In genomic region chr22:40660725-40661124, GRCh38 we compare ENCODE assay signal across 20 cellular contexts. TPM values are rescaled to one million over a fixed set of nuclear protein-coding genes. Genes with fewer than 3 reads are reported as not detected.
"Had no signal": no experiment of that assay in that cellular context is flagged by ENCODE, and none has a peak within 500 bp of the region (broad histone marks: within the 10 kb centered on the region; RNA-seq: fewer than 3 reads in every experiment).

No MANE protein-coding gene starts in this region.

- H3K9me3 ChIP-seq: colonic mucosa, neutrophil, thyroid gland, uterus had no signal

- DNase-seq: activated CD4-positive, alpha-beta T cell treated with anti-CD3 and anti-CD28 coated beads, Interleukin-2, amount 10 ng/mL, durations not matched to agents 24 days and 14 days; activated CD4-positive, CD25-positive, alpha-beta regulatory T cell; activated CD8-positive, alpha-beta memory T cell treated with anti-CD3 and anti-CD28 coated beads, Interleukin-2, amount 50 U/mL, for 4 hours; activated CD8-positive, alpha-beta T cell treated with anti-CD3 and anti-CD28 coated beads, Interleukin-2, amount 10 ng/mL, durations not matched to agents 7 days and 5 days; activated effector memory CD4-positive, alpha-beta T cell treated with anti-CD3 and anti-CD28 coated beads, Interleukin-2, amount 50 U/mL, for 16 hours; activated T-cell treated with anti-CD3 and anti-CD28 coated beads, Interleukin-2, amount 50 U/mL, for 48 hours; caudate nucleus; colonic mucosa; islet precursor cell; naive thymus-derived CD4-positive, alpha-beta T cell; retina; stimulated activated CD4-positive, alpha-beta T cell treated with anti-CD3 and anti-CD28 coated beads, Interleukin-2, amount 100 ng/mL, for 48 hours; thyroid gland; uterus had no signal

- H3K36me3 ChIP-seq: colonic mucosa, neutrophil, thyroid gland, uterus had no signal

- H3K4me3 Mint-ChIP-seq: activated CD4-positive, alpha-beta T cell treated with anti-CD3 and anti-CD28 coated beads, Interleukin-2, amount 10 ng/mL, durations not matched to agents 24 days and 14 days; activated CD8-positive, alpha-beta T cell treated with anti-CD3 and anti-CD28 coated beads, Interleukin-2, amount 10 ng/mL, durations not matched to agents 7 days and 5 days; activated naive CD4-positive, alpha-beta T cell treated with anti-CD3 and anti-CD28 coated beads, Interleukin-2, amount 50 U/mL, for 24 hours; naive thymus-derived CD4-positive, alpha-beta T cell; stimulated activated memory B cell treated with anti-CD40 and anti-IgM and Interleukin-4, amounts not matched to agents 10 μg/mL and 1 μg/mL and 100 μg/mL, for 72 hours had no signal

- H3K27ac Mint-ChIP-seq: activated CD4-positive, alpha-beta T cell treated with anti-CD3 and anti-CD28 coated beads, Interleukin-2, amount 10 ng/mL, durations not matched to agents 24 days and 14 days; activated CD8-positive, alpha-beta T cell treated with anti-CD3 and anti-CD28 coated beads, Interleukin-2, amount 10 ng/mL, durations not matched to agents 7 days and 5 days; activated naive CD4-positive, alpha-beta T cell treated with anti-CD3 and anti-CD28 coated beads, Interleukin-2, amount 50 U/mL, for 24 hours; naive thymus-derived CD4-positive, alpha-beta T cell; stimulated activated memory B cell treated with anti-CD40 and anti-IgM and Interleukin-4, amounts not matched to agents 10 μg/mL and 1 μg/mL and 100 μg/mL, for 72 hours had no signal

- H3K4me3 ChIP-seq: colonic mucosa, thyroid gland, uterus had no signal

- H3K4me1 ChIP-seq: colonic mucosa had no signal

- H3K9me3 Mint-ChIP-seq: activated CD4-positive, alpha-beta T cell treated with anti-CD3 and anti-CD28 coated beads, Interleukin-2, amount 10 ng/mL, durations not matched to agents 24 days and 14 days; activated naive CD4-positive, alpha-beta T cell treated with anti-CD3 and anti-CD28 coated beads, Interleukin-2, amount 50 U/mL, for 24 hours; naive thymus-derived CD4-positive, alpha-beta T cell; stimulated activated memory B cell treated with anti-CD40 and anti-IgM and Interleukin-4, amounts not matched to agents 10 μg/mL and 1 μg/mL and 100 μg/mL, for 72 hours had no signal

- H3K27me3 Mint-ChIP-seq: activated CD4-positive, alpha-beta T cell treated with anti-CD3 and anti-CD28 coated beads, Interleukin-2, amount 10 ng/mL, durations not matched to agents 24 days and 14 days; activated naive CD4-positive, alpha-beta T cell treated with anti-CD3 and anti-CD28 coated beads, Interleukin-2, amount 50 U/mL, for 24 hours; naive thymus-derived CD4-positive, alpha-beta T cell; stimulated activated memory B cell treated with anti-CD40 and anti-IgM and Interleukin-4, amounts not matched to agents 10 μg/mL and 1 μg/mL and 100 μg/mL, for 72 hours had no signal

- ATAC-seq: activated CD8-positive, alpha-beta T cell treated with anti-CD3 and anti-CD28 coated beads, Interleukin-2, amount 10 ng/mL, durations not matched to agents 7 days and 5 days; esophagus mucosa; naive thymus-derived CD4-positive, alpha-beta T cell had no signal

- H3K27me3 ChIP-seq: colonic mucosa, neutrophil, thyroid gland, uterus had no signal

- H3K36me3 Mint-ChIP-seq: activated naive CD4-positive, alpha-beta T cell treated with anti-CD3 and anti-CD28 coated beads, Interleukin-2, amount 50 U/mL, for 24 hours; naive thymus-derived CD4-positive, alpha-beta T cell; stimulated activated memory B cell treated with anti-CD40 and anti-IgM and Interleukin-4, amounts not matched to agents 10 μg/mL and 1 μg/mL and 100 μg/mL, for 72 hours had no signal

- H3K4me1 Mint-ChIP-seq: activated CD4-positive, alpha-beta T cell treated with anti-CD3 and anti-CD28 coated beads, Interleukin-2, amount 10 ng/mL, durations not matched to agents 24 days and 14 days; activated naive CD4-positive, alpha-beta T cell treated with anti-CD3 and anti-CD28 coated beads, Interleukin-2, amount 50 U/mL, for 24 hours had no signal

- H3K27ac ChIP-seq: colonic mucosa, neutrophil, thyroid gland, uterus had no signal

RNA-seq across cellular contexts. Expression of gene MCHR1, which starts 18.6 kb away (rescaled TPM):
- total RNA-seq: activated CD4-positive, alpha-beta T cell treated with anti-CD3 and anti-CD28 coated beads, Interleukin-2, amount 10 ng/mL, durations not matched to agents 24 days and 14 days; activated CD8-positive, alpha-beta T cell treated with anti-CD3 and anti-CD28 coated beads, Interleukin-2, amount 10 ng/mL, durations not matched to agents 7 days and 5 days; esophagus mucosa; lung microvascular endothelial cell; mononuclear cell; naive thymus-derived CD4-positive, alpha-beta T cell; thyroid gland had no signal
- polyA plus RNA-seq: naive thymus-derived CD4-positive, alpha-beta T cell had no signal
